9 cellular contexts compared by ENCODE assay signal in genomic region chr19:40421468-40421778, GRCh38. TPM values are rescaled to one million over a fixed set of nuclear protein-coding genes. Genes with fewer than 3 reads are reported as not detected.
DNase-seq lines count a peak whose midpoint lies in the region; ATAC-seq, FAIRE-seq and TF ChIP-seq lines count a peak whose summit lies in the region.
"Had no signal": no experiment of that assay in that cellular context is flagged by ENCODE, and none has a peak within 500 bp of the region (broad histone marks: within the 10 kb centered on the region; RNA-seq: fewer than 3 reads in every experiment).

No MANE protein-coding gene starts in this region.

- no peaks in the 10 kb centered on the region for H3K27me3 ChIP-seq in ACC112 (ENCODE audit: insufficient read depth, low read length)
- H3K27me3 ChIP-seq in muscle layer of duodenum (ENCODE audit: low read depth, low read length): no peaks in the 10 kb centered on the region

- H3K4me1 ChIP-seq in ACC112 (ENCODE audit: control insufficient read depth, insufficient read depth, low read length, unreplicated experiment) (peaks cover 13% of the 10 kb centered on the region), muscle layer of duodenum (ENCODE audit: control insufficient read depth in 1 of 2, insufficient read depth in 2 of 2, low read length in 2 of 2) (peaks cover 12 to 23% of the 10 kb centered on the region in 2 donors)

- H2AFZ ChIP-seq in ACC112 (ENCODE audit: low read length, unreplicated experiment): no peak overlapping the region

- FAIRE-seq in GM12891 (lab: Jason Lieb, UNC): no peak

- H3K79me2 ChIP-seq in ACC112 (ENCODE audit: control insufficient read depth, insufficient read depth, low read length, unreplicated experiment): peaks cover 31% of the 10 kb centered on the region

- no peak for TF ChIP-seq POLR2A in GM12891 (IDR thresholded peaks at IDR 0.05; ENCODE audit: low read depth, low read length)

- H3K9me3 ChIP-seq in muscle layer of duodenum (ENCODE audit: control insufficient read depth in 1 of 2, low read length in 2 of 2): no peaks in the 10 kb centered on the region

- no peak for ATAC-seq in GM19328 (IDR thresholded peaks at IDR 0.05; ENCODE audit: unreplicated experiment)

- TF ChIP-seq RAD21 in Ishikawa (IDR thresholded peaks at IDR 0.05; ENCODE audit: low read depth): no peak

- H3K36me3 ChIP-seq in ACC112 (ENCODE audit: insufficient read depth, low read length) (no peaks in the 10 kb centered on the region), muscle layer of duodenum (ENCODE audit: control insufficient read depth in 1 of 2, insufficient read depth in 2 of 2, low read length in 2 of 2) (peaks cover 9 to 13% of the 10 kb centered on the region in 2 donors)

- peak overlapping the region; percentile 89 for H3K27ac ChIP-seq in ACC112 (ENCODE audit: low read depth, low read length)
- H3K27ac ChIP-seq in caudate nucleus (ENCODE audit: low read depth, low read length): peak overlapping the region; percentile 98
- H3K27ac ChIP-seq in muscle layer of duodenum (ENCODE audit: low read length): peak overlapping the region; percentile 100

- TF ChIP-seq EP300 in Ishikawa (IDR thresholded peaks at IDR 0.05; ENCODE audit: borderline replicate concordance): no peak

- H3K4me3 ChIP-seq in ACC112 (ENCODE audit: low read depth, low read length) (peak overlapping the region; percentile 79), muscle layer of duodenum (ENCODE audit: low read depth in 1 of 2, low read length in 2 of 2) (peak overlapping the region; percentile 68 to 70)

- DNase-seq in caudate nucleus (lab: John Stamatoyannopoulos, UW) (no peak), NCI-H2081 (lab: John Stamatoyannopoulos, UW) (no peak), mesenteric fat pad (ENCODE audit: low spot score) (no peak), GM12891 (ENCODE audit: insufficient read length, low spot score) (no peak)

TF ChIP-seq in Ishikawa, 13 proteins besides CTCF, POLR2A, EP300 and RAD21:
- TF ChIP-seq NFIC (IDR thresholded peaks at IDR 0.05): no peak
- TF ChIP-seq CEBPB (IDR thresholded peaks at IDR 0.05): no peak
- TF ChIP-seq, protein P1, sequence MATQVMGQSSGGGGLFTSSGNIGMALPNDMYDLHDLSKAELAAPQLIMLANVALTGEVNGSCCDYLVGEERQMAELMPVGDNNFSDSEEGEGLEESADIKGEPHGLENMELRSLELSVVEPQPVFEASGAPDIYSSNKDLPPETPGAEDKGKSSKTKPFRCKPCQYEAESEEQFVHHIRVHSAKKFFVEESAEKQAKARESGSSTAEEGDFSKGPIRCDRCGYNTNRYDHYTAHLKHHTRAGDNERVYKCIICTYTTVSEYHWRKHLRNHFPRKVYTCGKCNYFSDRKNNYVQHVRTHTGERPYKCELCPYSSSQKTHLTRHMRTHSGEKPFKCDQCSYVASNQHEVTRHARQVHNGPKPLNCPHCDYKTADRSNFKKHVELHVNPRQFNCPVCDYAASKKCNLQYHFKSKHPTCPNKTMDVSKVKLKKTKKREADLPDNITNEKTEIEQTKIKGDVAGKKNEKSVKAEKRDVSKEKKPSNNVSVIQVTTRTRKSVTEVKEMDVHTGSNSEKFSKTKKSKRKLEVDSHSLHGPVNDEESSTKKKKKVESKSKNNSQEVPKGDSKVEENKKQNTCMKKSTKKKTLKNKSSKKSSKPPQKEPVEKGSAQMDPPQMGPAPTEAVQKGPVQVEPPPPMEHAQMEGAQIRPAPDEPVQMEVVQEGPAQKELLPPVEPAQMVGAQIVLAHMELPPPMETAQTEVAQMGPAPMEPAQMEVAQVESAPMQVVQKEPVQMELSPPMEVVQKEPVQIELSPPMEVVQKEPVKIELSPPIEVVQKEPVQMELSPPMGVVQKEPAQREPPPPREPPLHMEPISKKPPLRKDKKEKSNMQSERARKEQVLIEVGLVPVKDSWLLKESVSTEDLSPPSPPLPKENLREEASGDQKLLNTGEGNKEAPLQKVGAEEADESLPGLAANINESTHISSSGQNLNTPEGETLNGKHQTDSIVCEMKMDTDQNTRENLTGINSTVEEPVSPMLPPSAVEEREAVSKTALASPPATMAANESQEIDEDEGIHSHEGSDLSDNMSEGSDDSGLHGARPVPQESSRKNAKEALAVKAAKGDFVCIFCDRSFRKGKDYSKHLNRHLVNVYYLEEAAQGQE (IDR thresholded peaks at IDR 0.05; ENCODE audit: low read depth): peak; percentile 37; the same call in 1 of the 2 replicates

TF ChIP-seq in GM12891, 5 proteins besides CTCF, POLR2A, EP300 and RAD21:
- no peak for TF ChIP-seq POU2F2 (IDR thresholded peaks at IDR 0.05; ENCODE audit: low read depth, low read length)
- TF ChIP-seq POLR2AphosphoS5 (IDR thresholded peaks at IDR 0.05; ENCODE audit: low read depth, low read length): no peak
- no peak for TF ChIP-seq SPI1 (IDR thresholded peaks at IDR 0.05; ENCODE audit: low read depth, low read length)
- TF ChIP-seq PAX5 (IDR thresholded peaks at IDR 0.05; ENCODE audit: insufficient read depth, low read length, severe bottlenecking): no peak
- TF ChIP-seq TAF1 (IDR thresholded peaks at IDR 0.05; ENCODE audit: low read depth, low read length): no peak

RNA-seq across cellular contexts. Expression of gene SERTAD1, which starts 4.4 kb away (rescaled TPM):
- total RNA-seq in mesenteric fat pad: 20.2 TPM
- 11.7 TPM for polyA plus RNA-seq in GM12891 (2012; ENCODE audit: low read depth, missing spikeins)

RNA-seq across cellular contexts. Expression of gene PRX, which starts 8.2 kb away (rescaled TPM):
- total RNA-seq in mesenteric fat pad: 2.3 TPM
- 0.87 TPM for polyA plus RNA-seq in GM12891 (2012; ENCODE audit: low read depth, missing spikeins)

RNA-seq across cellular contexts. Expression of gene SERTAD3, which starts 22.7 kb away (rescaled TPM):
- total RNA-seq in mesenteric fat pad: 40.7 TPM
- polyA plus RNA-seq in GM12891 (2012; ENCODE audit: low read depth, missing spikeins): 8.8 TPM

RNA-seq across cellular contexts. Expression of gene HIPK4, which starts 31.4 kb away (rescaled TPM):
- 0.29 TPM for total RNA-seq in mesenteric fat pad
- polyA plus RNA-seq in GM12891 (2012; ENCODE audit: low read depth, missing spikeins): 0.04 TPM
- total RNA-seq: renal cortical epithelial cell had no signal

RNA-seq across cellular contexts. Expression of gene BLVRB, which starts 44.1 kb away (rescaled TPM):
- 141 TPM for total RNA-seq in mesenteric fat pad
- polyA plus RNA-seq in GM12891 (2012; ENCODE audit: low read depth, missing spikeins): 20.9 TPM
